13 cellular contexts compared by ENCODE assay signal in the genomic region with DNA sequence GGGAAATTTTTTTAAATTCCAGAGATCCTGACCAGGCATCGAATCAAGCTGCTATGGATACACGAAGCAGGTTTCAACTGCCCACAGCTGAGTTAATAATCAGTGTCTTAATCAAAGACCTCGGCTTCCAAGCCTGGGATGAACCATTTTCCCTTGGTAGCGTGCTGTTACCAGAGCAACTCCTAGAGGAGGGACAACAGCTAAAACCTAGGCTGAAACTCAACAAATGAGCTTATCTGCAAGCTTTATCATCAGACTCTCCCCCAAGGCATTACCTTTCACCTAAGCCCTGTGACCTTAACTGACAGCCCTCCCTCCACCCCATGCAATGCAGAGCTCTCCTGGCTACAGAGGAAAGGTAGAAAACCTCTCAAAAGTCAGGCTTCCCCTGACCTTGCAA. TPM values are rescaled to one million over a fixed set of nuclear protein-coding genes. Genes with fewer than 3 reads are reported as not detected.
DNase-seq lines count a peak whose midpoint lies in the region; ATAC-seq and TF ChIP-seq lines count a peak whose summit lies in the region.
"Had no signal": no experiment of that assay in that cellular context is flagged by ENCODE, and none has a peak within 500 bp of the region (broad histone marks: within the 10 kb centered on the region; RNA-seq: fewer than 3 reads in every experiment).

No MANE protein-coding gene starts in this region.

- H3K27ac ChIP-seq in CD4-positive, alpha-beta T cell (ENCODE audit: low read depth, low read length), result no peak overlapping the region
- H3K27ac ChIP-seq: 22Rv1 had no signal

- DNase-seq in CD4-positive, alpha-beta T cell, result no peak
- DNase-seq in NCI-H82 treated with DMSO at 0.1 percent for 48 hours (lab: John Stamatoyannopoulos, UW; ENCODE audit: unreplicated experiment) (peak; percentile 95), nephron progenitor cell (no peak), amygdala (lab: John Stamatoyannopoulos, UW) (no peak), GM13977 (ENCODE audit: low spot score) (no peak), ecto neural progenitor cell (ENCODE audit: low spot score) (no peak), NCI-H1694 (lab: John Stamatoyannopoulos, UW) (no peak)
- DNase-seq: Calu3, DMS79 had no signal

- in situ Hi-C loops in GM13977 (cut with MboI; ENCODE audit: low pct_unique_long_range_greater_than_20kb, low sequenced_read_pairs, unreplicated experiment), result no loop called here

- TF ChIP-seq CTCF in CD4-positive, alpha-beta T cell (IDR thresholded peaks at IDR 0.05), result no peak
- no peak for TF ChIP-seq CTCF in nephron progenitor cell (IDR thresholded peaks at IDR 0.05)
- no peak for TF ChIP-seq CTCF in GM13977 (IDR thresholded peaks at IDR 0.05; ENCODE audit: extremely low read depth, insufficient read depth, missing control alignments)

- no peak for ATAC-seq in CD4-positive, alpha-beta T cell (ENCODE audit: poor library complexity)

- H3K9ac ChIP-seq in endocrine pancreas (ENCODE audit: control insufficient read depth, insufficient read depth, low read length), result peak overlapping the region; percentile 19

- H3K9me3 ChIP-seq in CD4-positive, alpha-beta T cell (ENCODE audit: control insufficient read depth, low read length), result no peaks in the 10 kb centered on the region
- no peaks in the 10 kb centered on the region for H3K9me3 ChIP-seq in endocrine pancreas (ENCODE audit: control insufficient read depth, low read length)
- H3K9me3 ChIP-seq: HAP-1 had no signal

- no peak overlapping the region for H3K4me3 Mint-ChIP-seq in CD4-positive, alpha-beta T cell
- H3K4me3 Mint-ChIP-seq in nephron progenitor cell, result no peak overlapping the region
- H3K4me3 Mint-ChIP-seq: CD14-positive monocyte had no signal

- peaks cover 82% of the 10 kb centered on the region for H3K36me3 Mint-ChIP-seq in CD4-positive, alpha-beta T cell (ENCODE audit: low read depth)
- H3K36me3 Mint-ChIP-seq in nephron progenitor cell (ENCODE audit: low read depth), result peaks cover 52% of the 10 kb centered on the region

- POLR2A ChIA-PET in CD4-positive, alpha-beta T cell (lab: Charles Lee), result no interaction called here

- H3K4me1 Mint-ChIP-seq in CD4-positive, alpha-beta T cell (ENCODE audit: low read depth), result peaks cover 5% of the 10 kb centered on the region
- H3K4me1 Mint-ChIP-seq in nephron progenitor cell, result peaks cover 2% of the 10 kb centered on the region

- no peaks in the 10 kb centered on the region for H3K4me1 ChIP-seq in endocrine pancreas (ENCODE audit: control insufficient read depth, insufficient read depth, low read length)

- H3K4me3 ChIP-seq in endocrine pancreas (ENCODE audit: control insufficient read depth, insufficient read depth, low read length), result peak overlapping the region; percentile 3
- H3K4me3 ChIP-seq: HAP-1 had no signal

- intact Hi-C loops in CD4-positive, alpha-beta T cell (cut with DNase I, micrococcal nuclease), result no loop called here

- H3K9me3 Mint-ChIP-seq in CD4-positive, alpha-beta T cell, result no peaks in the 10 kb centered on the region
- no peaks in the 10 kb centered on the region for H3K9me3 Mint-ChIP-seq in nephron progenitor cell
- H3K9me3 Mint-ChIP-seq: CD14-positive monocyte had no signal

- CTCF ChIA-PET in CD4-positive, alpha-beta T cell (lab: Charles Lee), result no interaction called here

- peak overlapping the region; percentile 2 for H3K27ac Mint-ChIP-seq in CD4-positive, alpha-beta T cell
- peak overlapping the region; percentile 36 for H3K27ac Mint-ChIP-seq in nephron progenitor cell
- H3K27ac Mint-ChIP-seq: CD14-positive monocyte had no signal

- H3K27me3 Mint-ChIP-seq in CD4-positive, alpha-beta T cell, result no peaks in the 10 kb centered on the region
- H3K27me3 Mint-ChIP-seq in nephron progenitor cell (ENCODE audit: low read depth, poor library complexity), result no peaks in the 10 kb centered on the region

- no peaks in the 10 kb centered on the region for H3K27me3 ChIP-seq in CD4-positive, alpha-beta T cell (ENCODE audit: control insufficient read depth, insufficient read depth, low read length)
- H3K27me3 ChIP-seq in endocrine pancreas (ENCODE audit: control insufficient read depth, insufficient read depth, low read length), result no peaks in the 10 kb centered on the region

- no peaks in the 10 kb centered on the region for H3K36me3 ChIP-seq in endocrine pancreas (ENCODE audit: control insufficient read depth, insufficient read depth, low read length)

RNA-seq across cellular contexts. Expression of a gene that starts 39.7 kb away (rescaled TPM):
- total RNA-seq in CD4-positive, alpha-beta T cell, result 10 to 100 TPM; 10.3 to 11.4 TPM

RNA-seq across cellular contexts. Expression of a gene that starts 49.9 kb away (rescaled TPM):
- 100 to 1,000 TPM; 105 TPM for total RNA-seq in CD4-positive, alpha-beta T cell
